In genomic region chr2:7182525-7182924, GRCh38 we compare ENCODE assay signal across 28 cellular contexts.
"Had no signal": no experiment of that assay in that cellular context is flagged by ENCODE, and none has a peak within 500 bp of the region (broad histone marks: within the 10 kb centered on the region; RNA-seq: fewer than 3 reads in every experiment).

No MANE protein-coding gene starts in this region.

- H3K9me3 ChIP-seq: colonic mucosa, esophagus muscularis mucosa, esophagus squamous epithelium, gastrocnemius medialis, gastroesophageal sphincter, heart left ventricle, heart right ventricle had no signal

- ATAC-seq: effector memory CD8-positive, alpha-beta T cell; esophagus mucosa; foreskin keratinocyte; gastrocnemius medialis; gastroesophageal sphincter; heart left ventricle; heart right ventricle had no signal

- DNase-seq: colonic mucosa; cortex of kidney; dermis blood vessel endothelial cell; dorsolateral prefrontal cortex; effector CD4-positive, alpha-beta T cell; effector CD8-positive, alpha-beta T cell; effector memory CD4-positive, alpha-beta T cell; effector memory CD8-positive, alpha-beta T cell; endodermal cell; erythroblast; esophagus squamous epithelium; foreskin fibroblast; foreskin keratinocyte; foreskin melanocyte; gastrocnemius medialis; glutamatergic neuron; head of caudate nucleus; heart left ventricle; heart right ventricle had no signal

- FAIRE-seq: colon, endometrium, endothelial cell of umbilical vein, frontal cortex had no signal

- H3K4me3 ChIP-seq: colonic mucosa, coronary artery, dorsolateral prefrontal cortex, esophagus muscularis mucosa, esophagus squamous epithelium, gastrocnemius medialis, gastroesophageal sphincter, heart left ventricle, heart right ventricle had no signal

- H3K27me3 ChIP-seq: colonic mucosa, dorsolateral prefrontal cortex, esophagus muscularis mucosa, foreskin keratinocyte, gastrocnemius medialis, heart left ventricle, heart right ventricle had no signal

- H3K36me3 ChIP-seq: colonic mucosa, esophagus muscularis mucosa, esophagus squamous epithelium, gastrocnemius medialis, gastroesophageal sphincter, heart left ventricle, heart right ventricle had no signal

- H3K27ac ChIP-seq: colonic mucosa, coronary artery, dorsolateral prefrontal cortex, epithelial cell of prostate, esophagus muscularis mucosa, esophagus squamous epithelium, foreskin keratinocyte, gastrocnemius medialis, gastroesophageal sphincter, heart left ventricle, heart right ventricle had no signal

- H3K4me1 ChIP-seq: colonic mucosa, foreskin keratinocyte, gastrocnemius medialis had no signal
